ENCODE assay signal across 1 cellular context in the genomic region with DNA sequence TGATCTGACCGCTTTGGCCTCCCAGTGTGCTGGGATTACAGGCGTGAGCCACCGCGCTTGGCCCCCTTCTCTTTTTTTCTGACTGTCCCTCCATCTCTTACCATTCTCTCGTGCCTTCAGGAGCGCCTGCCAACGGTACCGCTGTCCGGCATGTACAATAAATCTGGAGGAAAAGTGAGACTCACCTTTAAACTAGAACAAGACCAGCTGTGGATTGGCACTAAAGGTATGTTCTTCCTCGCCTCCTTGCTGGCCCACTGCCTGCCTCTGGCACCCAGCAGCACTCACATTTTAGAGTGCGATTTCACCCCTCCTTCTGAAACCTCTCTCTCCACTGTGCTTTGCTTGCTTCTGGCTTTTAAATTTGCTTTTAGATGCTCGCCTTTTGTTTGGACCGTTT.
TF ChIP-seq lines count a peak whose summit lies in the region.

No MANE protein-coding gene starts in this region.

TF ChIP-seq in HepG2, 621 proteins besides CTCF, POLR2A, EP300 and RAD21:
- TF ChIP-seq, protein P1, sequence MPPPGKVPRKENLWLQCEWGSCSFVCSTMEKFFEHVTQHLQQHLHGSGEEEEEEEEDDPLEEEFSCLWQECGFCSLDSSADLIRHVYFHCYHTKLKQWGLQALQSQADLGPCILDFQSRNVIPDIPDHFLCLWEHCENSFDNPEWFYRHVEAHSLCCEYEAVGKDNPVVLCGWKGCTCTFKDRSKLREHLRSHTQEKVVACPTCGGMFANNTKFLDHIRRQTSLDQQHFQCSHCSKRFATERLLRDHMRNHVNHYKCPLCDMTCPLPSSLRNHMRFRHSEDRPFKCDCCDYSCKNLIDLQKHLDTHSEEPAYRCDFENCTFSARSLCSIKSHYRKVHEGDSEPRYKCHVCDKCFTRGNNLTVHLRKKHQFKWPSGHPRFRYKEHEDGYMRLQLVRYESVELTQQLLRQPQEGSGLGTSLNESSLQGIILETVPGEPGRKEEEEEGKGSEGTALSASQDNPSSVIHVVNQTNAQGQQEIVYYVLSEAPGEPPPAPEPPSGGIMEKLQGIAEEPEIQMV (CRISPR knock-in tag; IDR thresholded peaks at IDR 0.05; ENCODE audit: low read depth) = no peak
- TF ChIP-seq POLR2AphosphoS2 (IDR thresholded peaks at IDR 0.05; ENCODE audit: low read depth, low read length) (0 out of 2 replicates have a peak, but pooled peaks have one; percentile 35), HDAC2 (CRISPR knock-in tag; IDR thresholded peaks at IDR 0.05) (no peak), RBFOX2 (IDR thresholded peaks at IDR 0.05; ENCODE audit: low read depth, low read length) (peak; percentile 26), ZNF30 (CRISPR knock-in tag; IDR thresholded peaks at IDR 0.05) (no peak), IRX3 (CRISPR knock-in tag; IDR thresholded peaks at IDR 0.05; ENCODE audit: borderline replicate concordance, low read depth) (no peak)
- TF ChIP-seq, protein P2, sequence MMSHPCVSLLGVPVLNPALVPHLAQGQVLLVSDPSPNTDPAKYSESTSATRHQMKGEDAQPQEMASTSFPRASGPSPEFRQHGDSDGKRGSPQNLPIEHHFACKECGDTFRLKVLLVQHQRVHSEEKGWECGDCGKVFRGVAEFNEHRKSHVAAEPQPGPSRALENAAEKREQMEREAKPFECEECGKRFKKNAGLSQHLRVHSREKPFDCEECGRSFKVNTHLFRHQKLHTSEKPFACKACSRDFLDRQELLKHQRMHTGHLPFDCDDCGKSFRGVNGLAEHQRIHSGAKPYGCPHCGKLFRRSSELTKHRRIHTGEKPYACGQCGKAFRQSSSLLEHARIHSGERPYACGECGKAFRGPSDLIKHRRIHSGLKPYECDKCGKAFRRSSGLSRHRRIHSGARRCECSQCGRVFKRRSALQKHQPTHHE (CRISPR knock-in tag; IDR thresholded peaks at IDR 0.05; ENCODE audit: borderline replicate concordance) = no peak
